Comparison of ENCODE assay signal across 17 cellular contexts in genomic region chr10:66215005-66215404, GRCh38.
A peak's percentile ranks its signal among the peaks of the same experiment; 100 is the strongest.
DNase-seq lines count a peak whose midpoint lies in the region; ATAC-seq, FAIRE-seq and TF ChIP-seq lines count a peak whose summit lies in the region.
"Had no signal": no experiment of that assay in that cellular context is flagged by ENCODE, and none has a peak within 500 bp of the region (broad histone marks: within the 10 kb centered on the region; RNA-seq: fewer than 3 reads in every experiment).

No MANE protein-coding gene starts in this region.

- H3K36me3 Mint-ChIP-seq in activated CD4-positive, alpha-beta T cell treated with anti-CD3 and anti-CD28 coated beads, Interleukin-2, amount 10 ng/mL, durations not matched to agents 24 days and 14 days (ENCODE audit: low read depth): no peaks in the 10 kb centered on the region
- H3K36me3 Mint-ChIP-seq: stimulated activated memory B cell treated with anti-CD40 and anti-IgM and Interleukin-4, amounts not matched to agents 10 μg/mL and 1 μg/mL and 100 μg/mL, for 72 hours had no signal

- TF ChIP-seq CTCF in KMS-11 (conservative IDR thresholded peaks at IDR 0.05; ENCODE audit: low read depth, low read length): 0 out of 2 replicates have a peak, but pooled peaks have one; percentile 22
- TF ChIP-seq CTCF in H1 (IDR thresholded peaks at IDR 0.05; ENCODE audit: control extremely low read depth in 1 of 3, insufficient read depth in 1 of 3, low read depth in 1 of 3, low read length in 3 of 3): peak; percentile 23 to 51 (median 36); a peak in 3 of 4 replicates
- TF ChIP-seq CTCF in testis (IDR thresholded peaks at IDR 0.05): peak in 1 of 3 experiments; percentile 31

- TF ChIP-seq EP300 in H1 (IDR thresholded peaks at IDR 0.05; ENCODE audit: borderline replicate concordance in 1 of 2, low read depth in 2 of 2, low read length in 2 of 2): no peak

- no peak overlapping the region for H4K8ac ChIP-seq in H1 (ENCODE audit: extremely low read depth, insufficient read depth, low read length)

- no peaks in the 10 kb centered on the region for H4K20me1 ChIP-seq in KMS-11 (ENCODE audit: insufficient read depth)
- H4K20me1 ChIP-seq in H1 (replicated peaks in 1 of 2; ENCODE audit: control insufficient read depth in 1 of 2, insufficient read depth in 2 of 2, low read length in 2 of 2): no peaks in the 10 kb centered on the region
- H4K20me1 ChIP-seq: BLaER1 had no signal

- H3K23ac ChIP-seq in H1 (ENCODE audit: insufficient read length): no peak overlapping the region

- no peak overlapping the region for H3K14ac ChIP-seq in H1 (ENCODE audit: insufficient read length)

- H2BK15ac ChIP-seq in H1 (ENCODE audit: low read length): no peak overlapping the region

- no peak overlapping the region for H3K4me3 ChIP-seq in KMS-11 (IDR thresholded peaks at IDR 0.05; ENCODE audit: insufficient read depth, low read depth, low read length)
- no peak overlapping the region for H3K4me3 ChIP-seq in H1 (ENCODE audit: extremely low read depth in 1 of 4, insufficient read depth in 2 of 4, low read depth in 3 of 4, low read length in 4 of 4)
- H3K4me3 ChIP-seq in testis: no peak overlapping the region
- H3K4me3 ChIP-seq: BLaER1, prostate gland had no signal

- no peak overlapping the region for H3K27ac ChIP-seq in KMS-11
- H3K27ac ChIP-seq in H1 (ENCODE audit: low read depth, low read length): no peak overlapping the region
- H3K27ac ChIP-seq in testis: no peak overlapping the region
- H3K27ac ChIP-seq: BLaER1, prostate gland had no signal

- no peak overlapping the region for H2BK5ac ChIP-seq in H1 (ENCODE audit: low read depth, low read length)

- intact Hi-C loops in activated CD4-positive, alpha-beta T cell treated with anti-CD3 and anti-CD28 coated beads, Interleukin-2, amount 10 ng/mL, durations not matched to agents 24 days and 14 days (cut with micrococcal nuclease): no loop called here
- intact Hi-C loops in testis (cut with DNase I; ENCODE audit: low total_unique reads): no loop called here

- H3K27ac Mint-ChIP-seq in activated CD4-positive, alpha-beta T cell treated with anti-CD3 and anti-CD28 coated beads, Interleukin-2, amount 10 ng/mL, durations not matched to agents 24 days and 14 days: no peak overlapping the region
- H3K27ac Mint-ChIP-seq: activated CD4-positive, alpha-beta T cell treated with anti-CD3 and anti-CD28 coated beads, Interleukin-2, amount 10 ng/mL, durations not matched to agents 7 days and 5 days; stimulated activated memory B cell treated with anti-CD40 and anti-IgM and Interleukin-4, amounts not matched to agents 10 μg/mL and 1 μg/mL and 100 μg/mL, for 72 hours had no signal

- H2BK12ac ChIP-seq in H1 (ENCODE audit: low read depth, low read length): no peak overlapping the region

- POLR2A ChIA-PET in H1 (lab: Charles Lee; ENCODE audit: partially characterized antibody): no interaction called here

- no peak overlapping the region for H3K9ac ChIP-seq in KMS-11
- no peak overlapping the region for H3K9ac ChIP-seq in H1 (replicated peaks in 1 of 4; ENCODE audit: extremely low read depth in 1 of 4, low read depth in 3 of 4, low read length in 3 of 4)
- H3K9ac ChIP-seq: BLaER1 had no signal

- H2AK5ac ChIP-seq in H1 (ENCODE audit: low read depth, low read length): no peak overlapping the region

- H3K27me3 ChIP-seq in KMS-11 (ENCODE audit: insufficient read depth, low read depth) (no peaks in the 10 kb centered on the region), H1 (replicated peaks in 1 of 4; ENCODE audit: control insufficient read depth in 3 of 4, extremely low read depth in 1 of 4, insufficient read depth in 3 of 4, low read length in 3 of 4) (peaks cover 0 to 1% (median 0%) of the 10 kb centered on the region in 4 experiments; a peak in 1 of 7 replicates), testis (no peaks in the 10 kb centered on the region)
- H3K27me3 ChIP-seq: BLaER1 had no signal

- H3K4me1 ChIP-seq in KMS-11 (ENCODE audit: low read depth, poor library complexity, severe bottlenecking) (no peaks in the 10 kb centered on the region), H1 (replicated peaks in 1 of 4; ENCODE audit: control insufficient read depth in 3 of 4, insufficient read depth in 4 of 4, low read length in 3 of 4) (no peaks in the 10 kb centered on the region), testis (no peaks in the 10 kb centered on the region)
- H3K4me1 ChIP-seq: BLaER1, prostate gland had no signal

- peaks cover 3% of the 10 kb centered on the region for H3K4me1 Mint-ChIP-seq in activated CD4-positive, alpha-beta T cell treated with anti-CD3 and anti-CD28 coated beads, Interleukin-2, amount 10 ng/mL, durations not matched to agents 24 days and 14 days
- H3K4me1 Mint-ChIP-seq: activated CD4-positive, alpha-beta T cell treated with anti-CD3 and anti-CD28 coated beads, Interleukin-2, amount 10 ng/mL, durations not matched to agents 7 days and 5 days; stimulated activated memory B cell treated with anti-CD40 and anti-IgM and Interleukin-4, amounts not matched to agents 10 μg/mL and 1 μg/mL and 100 μg/mL, for 72 hours had no signal

- FAIRE-seq in H1 (lab: Jason Lieb, UNC) (no peak), frontal cortex (lab: Jason Lieb, UNC) (no peak)

- TF ChIP-seq POLR2A in H1 (IDR thresholded peaks at IDR 0.05; ENCODE audit: control extremely low read depth in 1 of 2, low read depth in 2 of 2, low read length in 2 of 2) (no peak), testis (IDR thresholded peaks at IDR 0.05) (no peak)

- DNase-seq in activated CD4-positive, alpha-beta T cell treated with anti-CD3 and anti-CD28 coated beads, Interleukin-2, amount 50 U/mL, for 48 hours: peak; percentile 1 to 2
- DNase-seq in activated CD4-positive, alpha-beta T cell treated with anti-CD3 and anti-CD28 coated beads, Interleukin-2, amount 10 ng/mL, durations not matched to agents 24 days and 14 days: no peak
- no peak for DNase-seq in H1 (ENCODE audit: low read depth in 1 of 2, low spot score in 2 of 2)
- peak; percentile 21 for DNase-seq in testis
- no peak for DNase-seq in D341Med (ENCODE audit: low spot score)
- DNase-seq in frontal cortex (ENCODE audit: low spot score in 2 of 2): no peak
- DNase-seq: activated CD4-positive, alpha-beta T cell treated with anti-CD3 and anti-CD28 coated beads, Interleukin-2, amount 10 ng/mL, durations not matched to agents 7 days and 5 days; activated gamma-delta T cell treated with Interleukin-2 at 50 U/mL for 16 hours; NCI-H1436; NK-92 treated with Interleukin-12 subunit alpha and Interleukin-12 subunit beta, amount 100 ng/mL, for 24 hours; stimulated activated CD4-positive, alpha-beta T cell treated with anti-CD3 and anti-CD28 coated beads, Interleukin-2, amount 100 ng/mL, for 24 hours; SW 1271 had no signal

- no peak overlapping the region for H2BK20ac ChIP-seq in H1 (ENCODE audit: low read length)

- no peak overlapping the region for H3K4ac ChIP-seq in H1 (replicated peaks; ENCODE audit: insufficient read length, low read depth, low read length)

- no peak overlapping the region for H3K18ac ChIP-seq in H1 (ENCODE audit: extremely low read depth, low read length)

- no peak for ATAC-seq in HG03175 (IDR thresholded peaks at IDR 0.05; ENCODE audit: unreplicated experiment)
- ATAC-seq: stimulated activated memory B cell treated with anti-CD40 and anti-IgM and Interleukin-4, amounts not matched to agents 10 μg/mL and 1 μg/mL and 100 μg/mL, for 72 hours had no signal

- H4K91ac ChIP-seq in H1 (replicated peaks; ENCODE audit: insufficient read length, low read length): no peak overlapping the region

- H3K23me2 ChIP-seq in H1 (ENCODE audit: low read depth, low read length): no peaks in the 10 kb centered on the region

- no peak overlapping the region for H4K5ac ChIP-seq in H1 (ENCODE audit: insufficient read length, low read depth, low read length)

- CTCF ChIA-PET in H1 (lab: Charles Lee; ENCODE audit: partially characterized antibody): interaction anchor here (0.9 kb wide), 1 partner anchor 174 kb away, joined by 3 read pairs; no protein-coding TSS in a partner anchor

- no peak overlapping the region for H2BK120ac ChIP-seq in H1 (replicated peaks; ENCODE audit: low read depth, low read length)

- H3K36me3 ChIP-seq in KMS-11 (ENCODE audit: insufficient read depth) (no peaks in the 10 kb centered on the region), H1 (ENCODE audit: control insufficient read depth in 2 of 4, insufficient read depth in 4 of 4, low read length in 3 of 4) (no peaks in the 10 kb centered on the region), testis (ENCODE audit: low read depth, missing control alignments) (no peaks in the 10 kb centered on the region)
- H3K36me3 ChIP-seq: BLaER1, prostate gland had no signal

- H3K4me2 ChIP-seq in KMS-11 (no peak overlapping the region), H1 (ENCODE audit: insufficient read depth in 1 of 2, low read depth in 2 of 2, low read length in 2 of 2) (no peak overlapping the region)
- H3K4me2 ChIP-seq: BLaER1 had no signal

- 82% methylated on average over 3 of the region's 3 CpGs; no CpG with 5 or more reads in 1 of the 2 experiments for WGBS in H1 (ENCODE audit: extremely low coverage in 1 of 2, insufficient coverage in 1 of 2, insufficient read length in 1 of 2, insufficient replicate concordance in 2 of 2, low coverage in 1 of 2, low lambda C conversion rate in 2 of 2, missing lambda C conversion rate in 1 of 2), 2 experiments
- WGBS in testis, 2 donors: 78% methylated on average over 3 of the region's 3 CpGs

- no peaks in the 10 kb centered on the region for H3K79me2 ChIP-seq in KMS-11 (ENCODE audit: insufficient read depth, low read depth)
- no peaks in the 10 kb centered on the region for H3K79me2 ChIP-seq in H1 (ENCODE audit: control insufficient read depth in 1 of 2, insufficient read depth in 2 of 2, low read length in 2 of 2)

- H2AFZ ChIP-seq in KMS-11 (ENCODE audit: low read depth) (no peak overlapping the region), H1 (ENCODE audit: low read length) (no peak overlapping the region)

- H3K27me3 Mint-ChIP-seq in activated CD4-positive, alpha-beta T cell treated with anti-CD3 and anti-CD28 coated beads, Interleukin-2, amount 10 ng/mL, durations not matched to agents 24 days and 14 days: no peaks in the 10 kb centered on the region
- H3K27me3 Mint-ChIP-seq: activated CD4-positive, alpha-beta T cell treated with anti-CD3 and anti-CD28 coated beads, Interleukin-2, amount 10 ng/mL, durations not matched to agents 7 days and 5 days; stimulated activated memory B cell treated with anti-CD40 and anti-IgM and Interleukin-4, amounts not matched to agents 10 μg/mL and 1 μg/mL and 100 μg/mL, for 72 hours had no signal

- H3K9me3 ChIP-seq in H1 (ENCODE audit: insufficient read depth in 2 of 2, low read depth in 1 of 2, low read length in 1 of 2): no peaks in the 10 kb centered on the region
- no peaks in the 10 kb centered on the region for H3K9me3 ChIP-seq in testis
- H3K9me3 ChIP-seq: BLaER1, prostate gland had no signal

- H3K9me3 Mint-ChIP-seq in activated CD4-positive, alpha-beta T cell treated with anti-CD3 and anti-CD28 coated beads, Interleukin-2, amount 10 ng/mL, durations not matched to agents 24 days and 14 days: peaks cover 10% of the 10 kb centered on the region
- H3K9me3 Mint-ChIP-seq: stimulated activated memory B cell treated with anti-CD40 and anti-IgM and Interleukin-4, amounts not matched to agents 10 μg/mL and 1 μg/mL and 100 μg/mL, for 72 hours had no signal

- TF ChIP-seq RAD21 in H1 (IDR thresholded peaks at IDR 0.05 in 1 of 2, conservative IDR thresholded peaks at IDR 0.05 in 1 of 2; ENCODE audit: low read depth in 2 of 2, low read length in 2 of 2): peak; percentile 48 to 63

- no peaks in the 10 kb centered on the region for H3K79me1 ChIP-seq in H1 (ENCODE audit: low read depth, low read length)

- no peak overlapping the region for H3K56ac ChIP-seq in H1 (replicated peaks; ENCODE audit: insufficient read length, low read depth, low read length)

- no peak overlapping the region for H3K4me3 Mint-ChIP-seq in activated CD4-positive, alpha-beta T cell treated with anti-CD3 and anti-CD28 coated beads, Interleukin-2, amount 10 ng/mL, durations not matched to agents 24 days and 14 days
- H3K4me3 Mint-ChIP-seq: activated CD4-positive, alpha-beta T cell treated with anti-CD3 and anti-CD28 coated beads, Interleukin-2, amount 10 ng/mL, durations not matched to agents 7 days and 5 days; stimulated activated memory B cell treated with anti-CD40 and anti-IgM and Interleukin-4, amounts not matched to agents 10 μg/mL and 1 μg/mL and 100 μg/mL, for 72 hours had no signal

Comparison
In these comparisons a context has a peak if more than half of its experiments do, and no peak if none do; other contexts are left out.
1. DNase-seq: peak in activated CD4-positive, alpha-beta T cell treated with anti-CD3 and anti-CD28 coated beads, Interleukin-2, amount 50 U/mL, for 48 hours (2 of 2) and testis (single experiment); none in activated CD4-positive, alpha-beta T cell treated with anti-CD3 and anti-CD28 coated beads, Interleukin-2, amount 10 ng/mL, durations not matched to agents 24 days and 14 days (single experiment), H1 (0 of 2), D341Med (single experiment) and frontal cortex (0 of 2).